ENCODE assay signal across 26 cellular contexts in the genomic region with DNA sequence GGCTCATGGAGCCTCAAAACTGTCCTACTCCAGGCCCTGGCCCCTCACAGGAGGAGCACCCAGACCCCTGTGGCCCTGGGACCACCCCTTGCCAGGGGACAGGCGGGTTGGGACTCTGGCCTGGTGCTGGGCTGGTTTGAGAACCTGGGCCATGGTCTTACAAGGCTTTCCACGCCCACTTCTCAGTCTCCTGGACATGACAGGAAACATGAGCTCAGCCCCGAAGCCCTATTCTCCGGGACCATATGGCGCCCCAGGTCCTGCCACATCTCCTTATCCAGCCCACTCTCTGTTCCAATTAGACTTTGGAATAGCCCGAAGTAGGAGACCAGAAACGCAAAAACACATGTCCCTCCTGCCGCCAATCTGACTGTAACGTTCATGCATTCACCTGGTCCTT.
"Had no signal": no experiment of that assay in that cellular context is flagged by ENCODE, and none has a peak within 500 bp of the region (broad histone marks: within the 10 kb centered on the region; RNA-seq: fewer than 3 reads in every experiment).

No MANE protein-coding gene starts in this region.

- DNase-seq: activated CD4-positive, alpha-beta T cell treated with anti-CD3 and anti-CD28 coated beads for 48 hours; activated CD8-positive, alpha-beta T cell treated with anti-CD3 and anti-CD28 coated beads, Interleukin-2, amount 10 ng/mL, durations not matched to agents 7 days and 5 days; activated gamma-delta T cell; activated T-cell treated with anti-CD3 and anti-CD28 coated beads, Interleukin-2, amount 50 U/mL, for 72 hours; amygdala; caudate nucleus; dorsolateral prefrontal cortex; foreskin fibroblast; islet precursor cell; mammary epithelial cell; stimulated activated CD4-positive, alpha-beta T cell treated with anti-CD3 and anti-CD28 coated beads, Interleukin-15, amount 100 ng/mL, for 24 hours; stimulated activated CD4-positive, alpha-beta T cell treated with anti-CD3 and anti-CD28 coated beads, Interleukin-2, amount 100 ng/mL, for 48 hours; upper lobe of right lung had no signal

- H3K36me3 ChIP-seq: prostate gland had no signal

- H3K27me3 Mint-ChIP-seq: activated naive CD8-positive, alpha-beta T cell treated with anti-CD3 and anti-CD28 coated beads, Interleukin-2, amount 10 ng/mL, durations not matched to agents 7 days and 5 days had no signal

- H3K27me3 ChIP-seq: body of pancreas, dorsolateral prefrontal cortex, hepatocyte, upper lobe of right lung had no signal

- H3K4me1 ChIP-seq: body of pancreas, upper lobe of right lung had no signal

- H3K9me3 Mint-ChIP-seq: activated naive CD8-positive, alpha-beta T cell treated with anti-CD3 and anti-CD28 coated beads, Interleukin-2, amount 10 ng/mL, durations not matched to agents 7 days and 5 days; activated T-cell treated with anti-CD3 and anti-CD28 coated beads, Interleukin-2, amount 50 U/mL, for 72 hours; neural crest cell; T-helper 2 cell treated with Interferon-gamma antibody and Interleukin-4, amounts not matched to agents 5 μg/mL and 100 μg/mL, for 36 hours; WTC11 had no signal

- H3K4me1 Mint-ChIP-seq: activated naive CD8-positive, alpha-beta T cell treated with anti-CD3 and anti-CD28 coated beads, Interleukin-2, amount 10 ng/mL, durations not matched to agents 7 days and 5 days; neural crest cell; WTC11 had no signal

- H3K4me3 Mint-ChIP-seq: activated CD8-positive, alpha-beta T cell treated with anti-CD3 and anti-CD28 coated beads, Interleukin-2, amount 10 ng/mL, durations not matched to agents 7 days and 5 days; activated naive CD8-positive, alpha-beta T cell treated with anti-CD3 and anti-CD28 coated beads, Interleukin-2, amount 10 ng/mL, durations not matched to agents 7 days and 5 days; activated T-cell treated with anti-CD3 and anti-CD28 coated beads, Interleukin-2, amount 50 U/mL, for 72 hours; neural crest cell; T-helper 2 cell treated with Interferon-gamma antibody and Interleukin-4, amounts not matched to agents 5 μg/mL and 100 μg/mL, for 36 hours; WTC11 had no signal

- H2AFZ ChIP-seq: hepatocyte had no signal

- FAIRE-seq: TTC549 had no signal

- H3K36me3 Mint-ChIP-seq: WTC11 had no signal

- H3K4me3 ChIP-seq: body of pancreas, dorsolateral prefrontal cortex, hepatocyte, prostate gland, SK-N-MC, skin epidermis, upper lobe of right lung had no signal

- H3K27ac Mint-ChIP-seq: activated CD8-positive, alpha-beta T cell treated with anti-CD3 and anti-CD28 coated beads, Interleukin-2, amount 10 ng/mL, durations not matched to agents 7 days and 5 days; activated T-cell treated with anti-CD3 and anti-CD28 coated beads, Interleukin-2, amount 50 U/mL, for 72 hours; T-helper 2 cell treated with Interferon-gamma antibody and Interleukin-4, amounts not matched to agents 5 μg/mL and 100 μg/mL, for 36 hours; WTC11 had no signal

- H3K9me3 ChIP-seq: body of pancreas, prostate gland, upper lobe of right lung had no signal

- H3K27ac ChIP-seq: body of pancreas, epithelial cell of prostate, hepatocyte, prostate gland, SK-N-MC, skin epidermis, upper lobe of right lung had no signal

- H3K4me2 ChIP-seq: hepatocyte had no signal

- ATAC-seq: activated CD8-positive, alpha-beta T cell treated with anti-CD3 and anti-CD28 coated beads, Interleukin-2, amount 10 ng/mL, durations not matched to agents 7 days and 5 days; activated T-cell treated with anti-CD3 and anti-CD28 coated beads, Interleukin-2, amount 50 U/mL, for 72 hours; body of pancreas; left lobe of liver; right cardiac atrium; upper lobe of right lung; WTC11 had no signal
